9 cellular contexts compared by ENCODE assay signal in the genomic region with DNA sequence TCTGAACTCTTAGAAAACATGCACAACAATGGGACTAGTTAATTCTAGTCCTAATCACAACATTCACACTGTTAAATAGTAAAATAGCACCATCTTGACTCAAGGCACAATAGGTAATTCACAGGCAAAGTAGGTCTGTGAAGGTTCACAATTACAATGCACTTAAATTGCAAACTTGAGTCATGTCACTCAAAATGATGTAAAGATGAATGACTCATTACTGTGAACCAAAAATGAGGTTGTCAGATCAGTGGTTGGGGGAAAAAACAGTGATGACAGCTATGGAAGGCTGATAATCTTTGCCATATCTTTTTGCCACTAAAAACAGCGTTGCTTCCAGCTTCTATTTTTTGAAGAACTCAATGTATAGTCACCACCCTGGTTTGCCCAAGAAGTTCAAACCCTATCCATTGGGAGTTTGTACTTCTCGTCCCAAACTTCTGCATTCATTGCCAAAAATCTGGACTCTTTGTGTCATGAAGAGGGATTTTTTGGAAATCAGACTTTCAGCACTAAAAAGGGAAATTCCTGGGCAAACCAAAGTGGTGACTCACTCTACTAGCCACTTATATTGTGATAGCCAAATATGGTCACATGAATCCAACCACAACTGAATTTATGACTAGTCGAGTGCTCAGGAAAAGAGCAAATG.
DNase-seq lines count a peak whose midpoint lies in the region; ATAC-seq lines count a peak whose summit lies in the region.
"Had no signal": no experiment of that assay in that cellular context is flagged by ENCODE, and none has a peak within 500 bp of the region (broad histone marks: within the 10 kb centered on the region; RNA-seq: fewer than 3 reads in every experiment).

No MANE protein-coding gene starts in this region.

- peak overlapping the region; percentile 58 for H3K27ac Mint-ChIP-seq in T-helper 1 cell treated with Interleukin-12 subunit alpha and Interleukin-12 subunit beta and Interleukin-4 antibody, amounts not matched to agents 30 μg/mL and 1 μg/mL, for 36 hours

- ATAC-seq in GM18498 (IDR thresholded peaks at IDR 0.05; ENCODE audit: unreplicated experiment) (peak; percentile 70), HG02840 (IDR thresholded peaks at IDR 0.05; ENCODE audit: low FRiP score, unreplicated experiment) (peak; percentile 67)

- peaks cover 7% of the 10 kb centered on the region for H3K9me3 Mint-ChIP-seq in T-helper 1 cell treated with Interleukin-12 subunit alpha and Interleukin-12 subunit beta and Interleukin-4 antibody, amounts not matched to agents 30 μg/mL and 1 μg/mL, for 36 hours

- no peak overlapping the region for H3K4me3 ChIP-seq in H7 (ENCODE audit: insufficient read depth, low read depth, low read length)

- H3K36me3 Mint-ChIP-seq in T-helper 1 cell treated with Interleukin-12 subunit alpha and Interleukin-12 subunit beta and Interleukin-4 antibody, amounts not matched to agents 30 μg/mL and 1 μg/mL, for 36 hours (ENCODE audit: low read depth) = peaks cover 2% of the 10 kb centered on the region

- no peaks in the 10 kb centered on the region for H3K27me3 ChIP-seq in H7 (ENCODE audit: control insufficient read depth, insufficient read depth, low read length)

- peaks cover 13% of the 10 kb centered on the region for H3K4me1 Mint-ChIP-seq in T-helper 1 cell treated with Interleukin-12 subunit alpha and Interleukin-12 subunit beta and Interleukin-4 antibody, amounts not matched to agents 30 μg/mL and 1 μg/mL, for 36 hours (ENCODE audit: low read depth)

- DNase-seq in kidney tubule cell (ENCODE audit: low spot score) (peak; percentile 78), HuH-7 (ENCODE audit: low spot score) (no peak), SKM-1 (lab: John Stamatoyannopoulos, UW; ENCODE audit: unreplicated experiment) (no peak), H7 (no peak), SHP77 (lab: John Stamatoyannopoulos, UW) (no peak)
- DNase-seq: effector memory CD4-positive, alpha-beta T cell had no signal

- no peaks in the 10 kb centered on the region for H3K36me3 ChIP-seq in H7 (replicated peaks; ENCODE audit: control insufficient read depth, insufficient read depth, low read length)

- H3K27me3 Mint-ChIP-seq in T-helper 1 cell treated with Interleukin-12 subunit alpha and Interleukin-12 subunit beta and Interleukin-4 antibody, amounts not matched to agents 30 μg/mL and 1 μg/mL, for 36 hours (ENCODE audit: low read depth) = peaks cover 5% of the 10 kb centered on the region

- H3K4me3 Mint-ChIP-seq in T-helper 1 cell treated with Interleukin-12 subunit alpha and Interleukin-12 subunit beta and Interleukin-4 antibody, amounts not matched to agents 30 μg/mL and 1 μg/mL, for 36 hours = no peak overlapping the region
